In the genomic region with DNA sequence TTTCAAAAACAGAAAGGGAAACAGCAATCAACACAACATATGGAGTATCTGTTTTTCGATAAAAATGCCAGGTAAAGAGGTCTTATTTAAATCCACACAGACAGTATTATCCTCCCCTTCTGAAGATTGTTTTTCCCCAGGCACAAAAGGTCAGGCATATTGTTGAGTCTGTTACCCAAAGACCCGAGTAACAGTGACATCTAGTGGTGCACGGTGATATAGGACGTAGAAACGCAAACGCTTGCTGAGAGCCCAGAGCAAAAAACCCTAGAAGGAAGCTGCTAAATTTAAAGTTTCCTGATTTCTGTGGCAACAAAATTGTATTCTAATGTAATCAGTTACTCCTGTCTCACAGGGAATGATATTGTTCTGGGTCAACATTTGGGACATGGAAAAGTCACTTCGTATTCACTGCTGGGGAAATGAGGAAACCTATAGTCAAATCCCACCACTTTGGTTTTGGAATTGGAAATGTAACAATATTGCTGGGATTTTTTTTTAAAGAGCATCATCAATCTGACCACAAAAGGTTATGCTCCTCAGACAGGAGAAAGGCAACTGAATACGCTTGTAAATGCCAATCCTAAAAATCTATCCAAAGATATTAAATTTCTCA, we compare ENCODE assay signal across 9 cellular contexts.
DNase-seq lines count a peak whose midpoint lies in the region; ATAC-seq and TF ChIP-seq lines count a peak whose summit lies in the region.
"Had no signal": no experiment of that assay in that cellular context is flagged by ENCODE, and none has a peak within 500 bp of the region (broad histone marks: within the 10 kb centered on the region; RNA-seq: fewer than 3 reads in every experiment).

No MANE protein-coding gene starts in this region.

- no peak overlapping the region for H3K4me3 ChIP-seq in Caco-2 (ENCODE audit: low read depth, low read length)
- no peak overlapping the region for H3K4me3 ChIP-seq in endodermal cell (ENCODE audit: low read length)
- H3K4me3 ChIP-seq in mesodermal cell (ENCODE audit: extremely low read depth, insufficient read depth, low read length, poor library complexity, severe bottlenecking) = no peak overlapping the region

- H3K27ac ChIP-seq in endodermal cell (ENCODE audit: low read depth, low read length) (no peak overlapping the region), mesodermal cell (ENCODE audit: low read depth, low read length, severe bottlenecking) (peak overlapping the region; percentile 49)
- H3K27ac ChIP-seq: epithelial cell of prostate had no signal

- peak; percentile 59 to 73 for DNase-seq in Caco-2
- DNase-seq in NCI-H526 treated with DMSO at 0.1 percent for 48 hours (lab: John Stamatoyannopoulos, UW) = peak; percentile 24
- peak; percentile 61 to 75 for DNase-seq in activated CD4-positive, alpha-beta T cell treated with anti-CD3 and anti-CD28 coated beads, Interleukin-2, amount 50 U/mL, for 48 hours
- DNase-seq in endodermal cell = peak; percentile 92
- DNase-seq in stimulated activated effector memory CD8-positive, alpha-beta T cell treated with anti-CD3 and anti-CD28 coated beads, Interleukin-12 subunit alpha, Interleukin-12 subunit beta, amount 100 ng/mL, for 72 hours (ENCODE audit: low spot score in 2 of 2) = peak; percentile 51 to 78

- no peak overlapping the region for H3K4me3 Mint-ChIP-seq in Caco-2 (ENCODE audit: unreplicated experiment)
- H3K4me3 Mint-ChIP-seq in endodermal cell = no peak overlapping the region
- H3K4me3 Mint-ChIP-seq in stimulated activated effector memory CD8-positive, alpha-beta T cell treated with anti-CD3 and anti-CD28 coated beads, Interleukin-12 subunit alpha, Interleukin-12 subunit beta, amount 100 ng/mL, for 72 hours = peak overlapping the region; percentile 43

- BruUV-seq in Caco-2 (replicated peaks; lab: Mats Ljungman, UMichigan) = no TSS peak

- intact Hi-C loops in Caco-2 (cut with micrococcal nuclease; ENCODE audit: unreplicated experiment) = loop anchor here (1.0 to 2.0 kb wide), 2 partner anchors 240 to 456 kb away; no protein-coding TSS in a partner anchor

- peak; percentile 59 to 84 for TF ChIP-seq CTCF in Caco-2 (IDR thresholded peaks at IDR 0.05; ENCODE audit: insufficient read depth in 1 of 2, low read depth in 1 of 2, low read length in 1 of 2, severe bottlenecking in 1 of 2, unreplicated experiment in 1 of 2)
- TF ChIP-seq CTCF in endodermal cell (conservative IDR thresholded peaks at IDR 0.05) = peak; percentile 92

- H3K27me3 ChIP-seq in Caco-2 (replicated peaks; ENCODE audit: control insufficient read depth, insufficient read depth, low read length) (no peaks in the 10 kb centered on the region), endodermal cell (ENCODE audit: control insufficient read depth, insufficient read depth, low read length, poor library complexity, severe bottlenecking) (no peaks in the 10 kb centered on the region)

- POLR2A ChIA-PET in Caco-2 (lab: Charles Lee) = no interaction called here

- H3K36me3 ChIP-seq in Caco-2 (ENCODE audit: control insufficient read depth, insufficient read depth, low read length) = no peaks in the 10 kb centered on the region
- H3K36me3 ChIP-seq in endodermal cell (ENCODE audit: control insufficient read depth, insufficient read depth, low read length) = no peaks in the 10 kb centered on the region
- no peaks in the 10 kb centered on the region for H3K36me3 ChIP-seq in mesodermal cell (ENCODE audit: control insufficient read depth, insufficient read depth, low read length)

- no peaks in the 10 kb centered on the region for H3K4me1 ChIP-seq in Caco-2
- no peaks in the 10 kb centered on the region for H3K4me1 ChIP-seq in endodermal cell (ENCODE audit: control insufficient read depth, insufficient read depth, low read length)
- peaks cover 51% of the 10 kb centered on the region for H3K4me1 ChIP-seq in mesodermal cell (ENCODE audit: control insufficient read depth, insufficient read depth, low read length, poor library complexity, severe bottlenecking)

- H3K27me3 Mint-ChIP-seq in Caco-2 (ENCODE audit: insufficient read depth, unreplicated experiment) = peaks cover 4% of the 10 kb centered on the region
- no peaks in the 10 kb centered on the region for H3K27me3 Mint-ChIP-seq in endodermal cell (ENCODE audit: insufficient read depth)

- peak; percentile 98 for ATAC-seq in GM19467 (IDR thresholded peaks at IDR 0.05; ENCODE audit: unreplicated experiment)
- peak; percentile 89 for ATAC-seq in HG03565 (IDR thresholded peaks at IDR 0.05; ENCODE audit: unreplicated experiment)
- peak; percentile 76 for ATAC-seq in stimulated activated effector memory CD8-positive, alpha-beta T cell treated with anti-CD3 and anti-CD28 coated beads, Interleukin-12 subunit alpha, Interleukin-12 subunit beta, amount 100 ng/mL, for 72 hours

- H3K9ac ChIP-seq in endodermal cell (ENCODE audit: extremely low read depth, low read length, poor library complexity, severe bottlenecking) = no peak overlapping the region

- H3K27ac Mint-ChIP-seq in Caco-2 (ENCODE audit: unreplicated experiment) (no peak overlapping the region), endodermal cell (peak overlapping the region; percentile 33)
- no peak overlapping the region for H3K27ac Mint-ChIP-seq in stimulated activated effector memory CD8-positive, alpha-beta T cell treated with anti-CD3 and anti-CD28 coated beads, Interleukin-12 subunit alpha, Interleukin-12 subunit beta, amount 100 ng/mL, for 72 hours

- H3K9me3 Mint-ChIP-seq in Caco-2 (ENCODE audit: unreplicated experiment) (no peaks in the 10 kb centered on the region), endodermal cell (peaks cover 6% of the 10 kb centered on the region)
- H3K9me3 Mint-ChIP-seq in stimulated activated effector memory CD8-positive, alpha-beta T cell treated with anti-CD3 and anti-CD28 coated beads, Interleukin-12 subunit alpha, Interleukin-12 subunit beta, amount 100 ng/mL, for 72 hours = no peaks in the 10 kb centered on the region

- H3K4me1 Mint-ChIP-seq in Caco-2 (ENCODE audit: low read depth, unreplicated experiment) (peaks cover 9% of the 10 kb centered on the region), endodermal cell (peaks cover 20% of the 10 kb centered on the region)
- peaks cover 14% of the 10 kb centered on the region for H3K4me1 Mint-ChIP-seq in stimulated activated effector memory CD8-positive, alpha-beta T cell treated with anti-CD3 and anti-CD28 coated beads, Interleukin-12 subunit alpha, Interleukin-12 subunit beta, amount 100 ng/mL, for 72 hours

- H3K36me3 Mint-ChIP-seq in Caco-2 (ENCODE audit: insufficient read depth, unreplicated experiment) = no peaks in the 10 kb centered on the region
- no peaks in the 10 kb centered on the region for H3K36me3 Mint-ChIP-seq in endodermal cell (ENCODE audit: low read depth)
- H3K36me3 Mint-ChIP-seq in stimulated activated effector memory CD8-positive, alpha-beta T cell treated with anti-CD3 and anti-CD28 coated beads, Interleukin-12 subunit alpha, Interleukin-12 subunit beta, amount 100 ng/mL, for 72 hours = no peaks in the 10 kb centered on the region

- WGBS in endodermal cell (ENCODE audit: insufficient coverage in 1 of 2, insufficient read length in 1 of 2), 2 experiments = 16 to 20% methylated on average over 7 to 8 of the region's 8 CpGs
- 18 to 22% methylated on average over 6 to 7 of the region's 8 CpGs for WGBS in mesodermal cell (ENCODE audit: insufficient coverage in 2 of 2), 2 experiments

- CTCF ChIA-PET in Caco-2 (lab: Charles Lee) = interaction anchor here (0.7 kb wide), 1 partner anchor 14 kb away, joined by 3 read pairs; no protein-coding TSS in a partner anchor

- H3K9me3 ChIP-seq in Caco-2 (no peaks in the 10 kb centered on the region), endodermal cell (ENCODE audit: control insufficient read depth, low read length) (peaks cover 10% of the 10 kb centered on the region), mesodermal cell (ENCODE audit: control insufficient read depth, low read length) (peaks cover 13% of the 10 kb centered on the region)

Comparison
In these comparisons a context has a peak if more than half of its experiments do, and no peak if none do; other contexts are left out.
1. DNase-seq: peak in every context shown above with its lines; median percentile 92 in endodermal cell; 68 in activated CD4-positive, alpha-beta T cell treated with anti-CD3 and anti-CD28 coated beads, Interleukin-2, amount 50 U/mL, for 48 hours; 66 in Caco-2; 64 in stimulated activated effector memory CD8-positive, alpha-beta T cell treated with anti-CD3 and anti-CD28 coated beads, Interleukin-12 subunit alpha, Interleukin-12 subunit beta, amount 100 ng/mL, for 72 hours; 24 in NCI-H526 treated with DMSO at 0.1 percent for 48 hours.